In genomic region chr11:849951-850776, GRCh38 we compare ENCODE assay signal across 9 cellular contexts. TPM values are rescaled to one million over a fixed set of nuclear protein-coding genes. Genes with fewer than 3 reads are reported as not detected.
DNase-seq lines count a peak whose midpoint lies in the region; ATAC-seq and TF ChIP-seq lines count a peak whose summit lies in the region.
"Had no signal": no experiment of that assay in that cellular context is flagged by ENCODE, and none has a peak within 500 bp of the region (broad histone marks: within the 10 kb centered on the region; RNA-seq: fewer than 3 reads in every experiment).

No MANE protein-coding gene starts in this region.

- DNase-seq in CD8-positive, alpha-beta T cell, result no peak
- DNase-seq in NCI-H1105 (lab: John Stamatoyannopoulos, UW) (peak; percentile 16), progenitor cell of endocrine pancreas (ENCODE audit: low spot score, unreplicated experiment) (no peak), NCI-H1436 treated with DMSO at 0.1 percent for 48 hours (lab: John Stamatoyannopoulos, UW) (no peak), NCI-H774 (lab: John Stamatoyannopoulos, UW) (no peak)
- DNase-seq: mammary epithelial cell had no signal

- no peak for ATAC-seq in CD8-positive, alpha-beta T cell
- ATAC-seq in GM21360 (IDR thresholded peaks at IDR 0.05; ENCODE audit: unreplicated experiment) (no peak), GM19324 (IDR thresholded peaks at IDR 0.05; ENCODE audit: low FRiP score, unreplicated experiment) (no peak)

- no peaks in the 10 kb centered on the region for H3K27me3 ChIP-seq in CD8-positive, alpha-beta T cell (ENCODE audit: insufficient read depth, low read length)
- H3K27me3 ChIP-seq in esophagus (ENCODE audit: control insufficient read depth in 1 of 2, insufficient read depth in 2 of 2, low read length in 2 of 2), result peaks cover 0 to 5% of the 10 kb centered on the region in 2 donors

- POLR2A ChIA-PET in CD8-positive, alpha-beta T cell (lab: Charles Lee), result no interaction called here

- H3K27me3 Mint-ChIP-seq in CD8-positive, alpha-beta T cell (ENCODE audit: low read depth), result peaks cover 5% of the 10 kb centered on the region
- peaks cover 11% of the 10 kb centered on the region for H3K27me3 Mint-ChIP-seq in progenitor cell of endocrine pancreas

- 25 to 27% methylated on average over 85 to 97 of the region's 97 CpGs for WGBS in esophagus, 2 donors

- CTCF ChIA-PET in CD8-positive, alpha-beta T cell (lab: Charles Lee), result interaction anchor here (1.9 to 5.9 kb wide), 2 partner anchors 200 to 202 kb away, joined by 5 to 75 read pairs; no protein-coding TSS in a partner anchor

- TF ChIP-seq CTCF in CD8-positive, alpha-beta T cell (IDR thresholded peaks at IDR 0.05), result no peak
- no peak for TF ChIP-seq CTCF in progenitor cell of endocrine pancreas (IDR thresholded peaks at IDR 0.05; ENCODE audit: unreplicated experiment)

- no peak overlapping the region for H3K27ac Mint-ChIP-seq in CD8-positive, alpha-beta T cell
- H3K27ac Mint-ChIP-seq in progenitor cell of endocrine pancreas, result no peak overlapping the region

- no peak overlapping the region for H3K27ac ChIP-seq in CD8-positive, alpha-beta T cell (ENCODE audit: low read depth, low read length)
- H3K27ac ChIP-seq in esophagus (ENCODE audit: low read depth in 2 of 2, low read length in 1 of 2), result no peak overlapping the region

- H3K4me1 Mint-ChIP-seq in CD8-positive, alpha-beta T cell (ENCODE audit: low read depth), result peaks cover 8% of the 10 kb centered on the region
- no peaks in the 10 kb centered on the region for H3K4me1 Mint-ChIP-seq in progenitor cell of endocrine pancreas (ENCODE audit: low read depth)

- H3K9me3 ChIP-seq in CD8-positive, alpha-beta T cell (ENCODE audit: low read length), result no peaks in the 10 kb centered on the region
- H3K9me3 ChIP-seq in esophagus (ENCODE audit: control insufficient read depth in 2 of 2, insufficient read depth in 1 of 2, low read depth in 1 of 2, low read length in 1 of 2), result no peaks in the 10 kb centered on the region

- H3K4me1 ChIP-seq in CD8-positive, alpha-beta T cell (ENCODE audit: insufficient read depth, low read length), result peaks cover 12% of the 10 kb centered on the region
- peaks cover 7 to 19% of the 10 kb centered on the region in 2 donors for H3K4me1 ChIP-seq in esophagus (ENCODE audit: control insufficient read depth in 2 of 2, insufficient read depth in 2 of 2, low read length in 1 of 2)

- H3K9me3 Mint-ChIP-seq in CD8-positive, alpha-beta T cell, result no peaks in the 10 kb centered on the region
- H3K9me3 Mint-ChIP-seq in progenitor cell of endocrine pancreas (ENCODE audit: low read depth), result no peaks in the 10 kb centered on the region

- peak overlapping the region; percentile 63 for H3K4me3 Mint-ChIP-seq in CD8-positive, alpha-beta T cell
- peak overlapping the region; percentile 67 for H3K4me3 Mint-ChIP-seq in progenitor cell of endocrine pancreas (ENCODE audit: low read depth)

- no peak overlapping the region for H3K4me3 ChIP-seq in CD8-positive, alpha-beta T cell (ENCODE audit: low read depth, low read length)
- H3K4me3 ChIP-seq in esophagus (ENCODE audit: low read depth in 1 of 2, low read length in 2 of 2), result peak overlapping the region; percentile 13 to 37

- intact Hi-C loops in CD8-positive, alpha-beta T cell (cut with DNase I, micrococcal nuclease), result loop anchor here (2.0 to 5.0 kb wide), 5 partner anchors 29 to 127 kb away; partner anchors contain the start of genes AP2A2 (in 1 of the 2) and CHID1 (in 1 of the 2)

- no peaks in the 10 kb centered on the region for H3K36me3 ChIP-seq in CD8-positive, alpha-beta T cell (ENCODE audit: insufficient read depth, low read length)
- no peaks in the 10 kb centered on the region for H3K36me3 ChIP-seq in esophagus (ENCODE audit: control insufficient read depth in 2 of 2, insufficient read depth in 2 of 2, low read length in 1 of 2)

- no peaks in the 10 kb centered on the region for H3K36me3 Mint-ChIP-seq in CD8-positive, alpha-beta T cell
- H3K36me3 Mint-ChIP-seq in progenitor cell of endocrine pancreas (ENCODE audit: insufficient read depth), result no peaks in the 10 kb centered on the region

RNA-seq across cellular contexts. Expression of gene TSPAN4, which starts 7.5 kb away (rescaled TPM):
- total RNA-seq in CD8-positive, alpha-beta T cell, result 1 to 10 TPM; 2.1 to 2.2 TPM
- 10 to 100 TPM in 1 of 2 donors, 1 to 10 TPM in 1; 9.8 to 16.8 TPM for polyA plus RNA-seq in esophagus
- 24.9 and 27.7 TPM in 2 replicates for total RNA-seq in progenitor cell of endocrine pancreas

RNA-seq across cellular contexts. Expression of gene POLR2L, which starts 7.8 kb away (rescaled TPM):
- total RNA-seq in CD8-positive, alpha-beta T cell, result 10 to 100 TPM; 22.8 to 26.2 TPM
- polyA plus RNA-seq in esophagus, result 100 to 1,000 TPM in 1 of 2 donors, 10 to 100 TPM in 1; 64.9 to 177 TPM
- 89.6 and 97.9 TPM in 2 replicates for total RNA-seq in progenitor cell of endocrine pancreas

RNA-seq across cellular contexts. Expression of gene CD151, which starts 17.4 kb away (rescaled TPM):
- total RNA-seq in CD8-positive, alpha-beta T cell, result 10 to 100 TPM in 1 of 2 experiments, 1 to 10 TPM in 1; 8.7 to 11.9 TPM
- 100 to 1,000 TPM in 1 of 2 donors, 10 to 100 TPM in 1; 75.5 to 108 TPM for polyA plus RNA-seq in esophagus
- 154 and 160 TPM in 2 replicates for total RNA-seq in progenitor cell of endocrine pancreas

RNA-seq across cellular contexts. Expression of gene CRACR2B, which starts 22.4 kb away (rescaled TPM):
- under 1 TPM; 0.30 to 0.81 TPM for total RNA-seq in CD8-positive, alpha-beta T cell
- 1 to 10 TPM; 3.2 to 5.3 TPM for polyA plus RNA-seq in esophagus
- total RNA-seq in progenitor cell of endocrine pancreas, result 50.9 and 52.9 TPM in 2 replicates

RNA-seq across cellular contexts. Expression of gene PNPLA2, which starts 31.4 kb away (rescaled TPM):
- 100 to 1,000 TPM; 210 to 234 TPM for total RNA-seq in CD8-positive, alpha-beta T cell
- polyA plus RNA-seq in esophagus, result 10 to 100 TPM; 51.7 to 53.2 TPM
- total RNA-seq in progenitor cell of endocrine pancreas, result 47.3 and 51.1 TPM in 2 replicates

Comparison
In these comparisons a context has a peak if more than half of its experiments do, and no peak if none do; other contexts are left out.
1. RNA of gene CD151, which starts 17.4 kb away (total RNA-seq): 154 to 160 TPM in progenitor cell of endocrine pancreas; 8.7 to 11.9 TPM in CD8-positive, alpha-beta T cell; every median in the first group is over 10 times any median in the second.